8 cellular contexts compared by ENCODE assay signal in the genomic region with DNA sequence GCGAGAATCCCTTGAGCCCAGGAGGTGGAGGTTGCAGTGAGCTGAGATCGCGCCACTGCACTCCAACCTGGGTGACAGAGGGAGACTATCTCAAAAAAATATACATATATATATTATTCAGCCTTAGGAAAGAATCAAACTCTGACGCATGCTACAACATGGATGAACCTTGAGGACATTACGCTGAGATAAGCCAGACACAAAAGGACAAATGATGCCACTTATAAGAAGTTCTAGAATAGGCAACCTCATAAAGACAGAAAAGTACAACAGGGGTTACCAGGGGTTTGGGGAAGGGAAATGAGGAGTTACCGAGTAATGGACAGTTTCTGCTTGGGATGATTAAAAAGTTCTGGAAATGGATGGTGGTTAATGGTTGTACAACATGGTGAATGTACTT. TPM values are rescaled to one million over a fixed set of nuclear protein-coding genes. Genes with fewer than 3 reads are reported as not detected.
DNase-seq lines count a peak whose midpoint lies in the region; ATAC-seq, FAIRE-seq and TF ChIP-seq lines count a peak whose summit lies in the region.

No MANE protein-coding gene starts in this region.

- H2BK12ac ChIP-seq in H1 (ENCODE audit: low read depth, low read length), result no peak overlapping the region; the same call in 1 of the 2 replicates

- WGBS in H1 (ENCODE audit: extremely low coverage in 1 of 2, insufficient coverage in 1 of 2, insufficient read length in 1 of 2, insufficient replicate concordance in 2 of 2, low coverage in 1 of 2, low lambda C conversion rate in 2 of 2, missing lambda C conversion rate in 1 of 2), 2 experiments, result 81% methylated on average over 6 of the region's 6 CpGs; no CpG with 5 or more reads in 1 of the 2 experiments

- H3K27me3 ChIP-seq in NT2/D1 (ENCODE audit: insufficient read depth, insufficient read length) (no peaks in the 10 kb centered on the region), H1 (replicated peaks in 1 of 4; ENCODE audit: control insufficient read depth in 3 of 4, extremely low read depth in 1 of 4, insufficient read depth in 3 of 4, low read length in 3 of 4) (no peaks in the 10 kb centered on the region), neural progenitor cell (no peaks in the 10 kb centered on the region)

- peak overlapping the region; percentile 17 for H3K56ac ChIP-seq in H1 (replicated peaks; ENCODE audit: insufficient read length, low read depth, low read length)

- H3K79me2 ChIP-seq in H1 (ENCODE audit: control insufficient read depth in 1 of 2, insufficient read depth in 2 of 2, low read length in 2 of 2) (peaks cover 0 to 20% of the 10 kb centered on the region in 2 experiments; a peak in 2 of 4 replicates), neural progenitor cell (ENCODE audit: low read depth) (peaks cover 30% of the 10 kb centered on the region)

- no peak overlapping the region; the same call in 1 of the 2 replicates for H3K27ac ChIP-seq in H1 (ENCODE audit: low read depth, low read length)
- no peak overlapping the region for H3K27ac ChIP-seq in neural progenitor cell

- peaks cover 38 to 41% of the 10 kb centered on the region in 2 donors for H3K36me3 Mint-ChIP-seq in CD14-positive monocyte
- H3K36me3 Mint-ChIP-seq in neural progenitor cell, result peaks cover 20% of the 10 kb centered on the region

- no peak overlapping the region for H4K91ac ChIP-seq in H1 (replicated peaks; ENCODE audit: insufficient read length, low read length)

- H3K9me3 ChIP-seq in NT2/D1 (ENCODE audit: insufficient read depth, low read length) (no peaks in the 10 kb centered on the region), H1 (ENCODE audit: insufficient read depth in 2 of 2, low read depth in 1 of 2, low read length in 1 of 2) (no peaks in the 10 kb centered on the region), neural progenitor cell (ENCODE audit: low read depth) (no peaks in the 10 kb centered on the region)

- DNase-seq in CD14-positive monocyte (ENCODE audit: low spot score), result no peak
- no peak for DNase-seq in NT2/D1 (ENCODE audit: low read depth, low spot score)
- no peak for DNase-seq in H1 (ENCODE audit: low read depth in 1 of 2, low spot score in 2 of 2)
- no peak for DNase-seq in neural progenitor cell (ENCODE audit: low spot score)
- DNase-seq in stimulated activated CD4-positive, alpha-beta T cell treated with anti-CD3 and anti-CD28 coated beads, Interleukin-2, amount 100 ng/mL, for 24 hours, result no peak
- no peak for DNase-seq in activated CD8-positive, alpha-beta memory T cell treated with anti-CD3 and anti-CD28 coated beads, Interleukin-2, amount 50 U/mL, for 4 hours
- DNase-seq in NCI-H524 treated with DMSO at 0.1 percent for 48 hours (lab: John Stamatoyannopoulos, UW), result no peak

- peak overlapping the region; percentile 87 to 96 (median 94) for H3K27ac Mint-ChIP-seq in CD14-positive monocyte
- H3K27ac Mint-ChIP-seq in neural progenitor cell, result peak overlapping the region; percentile 10

- TF ChIP-seq CTCF in CD14-positive monocyte (IDR thresholded peaks at IDR 0.05) (no peak), H1 (IDR thresholded peaks at IDR 0.05; ENCODE audit: control extremely low read depth in 1 of 3, insufficient read depth in 1 of 3, low read depth in 1 of 3, low read length in 3 of 3) (no peak), neural progenitor cell (IDR thresholded peaks at IDR 0.05) (no peak)

- no peak for FAIRE-seq in H1 (lab: Jason Lieb, UNC)

- H3K27me3 Mint-ChIP-seq in CD14-positive monocyte (ENCODE audit: low read depth in 3 of 3), result peaks cover 0 to 1% (median 0%) of the 10 kb centered on the region in 3 donors
- peaks cover 6% of the 10 kb centered on the region for H3K27me3 Mint-ChIP-seq in neural progenitor cell (ENCODE audit: insufficient read depth, low read depth)

- H3K23ac ChIP-seq in H1 (ENCODE audit: insufficient read length), result no peak overlapping the region

- intact Hi-C loops in CD14-positive monocyte (cut with micrococcal nuclease), result loop anchor here (5.0 to 10.0 kb wide), 3 partner anchors 34 to 102 kb away; a partner anchor contains a TSS

- no peaks in the 10 kb centered on the region for H3K9me3 Mint-ChIP-seq in CD14-positive monocyte
- no peaks in the 10 kb centered on the region for H3K9me3 Mint-ChIP-seq in neural progenitor cell

- no peak overlapping the region for H4K5ac ChIP-seq in H1 (ENCODE audit: insufficient read length, low read depth, low read length)

- H3K36me3 ChIP-seq in NT2/D1 (ENCODE audit: insufficient read depth, insufficient read length, low read length), result peaks cover 44% of the 10 kb centered on the region
- H3K36me3 ChIP-seq in H1 (ENCODE audit: control insufficient read depth in 2 of 4, insufficient read depth in 4 of 4, low read length in 3 of 4), result peaks cover 24 to 40% (median 39%) of the 10 kb centered on the region in 4 experiments; a peak in 7 of 8 replicates
- H3K36me3 ChIP-seq in neural progenitor cell, result peaks cover 10% of the 10 kb centered on the region

- peak overlapping the region; percentile 88 to 94 for H3K4me3 Mint-ChIP-seq in CD14-positive monocyte
- H3K4me3 Mint-ChIP-seq in neural progenitor cell, result peak overlapping the region; percentile 88

- no peak overlapping the region for H2BK20ac ChIP-seq in H1 (ENCODE audit: low read length)

- no peak overlapping the region for H2BK15ac ChIP-seq in H1 (ENCODE audit: low read length)

- no peak overlapping the region for H3K4ac ChIP-seq in H1 (replicated peaks; ENCODE audit: insufficient read length, low read depth, low read length)

- H3K4me1 Mint-ChIP-seq in CD14-positive monocyte (peaks cover 19% of the 10 kb centered on the region), neural progenitor cell (peaks cover 19% of the 10 kb centered on the region)

- H3K4me3 ChIP-seq in NT2/D1 (ENCODE audit: insufficient read length, low read depth) (peak overlapping the region; percentile 96), H1 (ENCODE audit: extremely low read depth in 1 of 4, insufficient read depth in 2 of 4, low read depth in 3 of 4, low read length in 4 of 4) (peak overlapping the region; percentile 65 to 96 (median 89)), neural progenitor cell (peak overlapping the region; percentile 84)

- no peak overlapping the region for H3K18ac ChIP-seq in H1 (ENCODE audit: extremely low read depth, low read length)

- no peak overlapping the region for H4K8ac ChIP-seq in H1 (ENCODE audit: extremely low read depth, insufficient read depth, low read length)

- H2AFZ ChIP-seq in H1 (ENCODE audit: low read length) (no peak overlapping the region), neural progenitor cell (replicated peaks) (no peak overlapping the region)

- TF ChIP-seq RAD21 in H1 (IDR thresholded peaks at IDR 0.05 in 1 of 2, conservative IDR thresholded peaks at IDR 0.05 in 1 of 2; ENCODE audit: low read depth in 2 of 2, low read length in 2 of 2), result no peak

- no peaks in the 10 kb centered on the region for H3K79me1 ChIP-seq in H1 (ENCODE audit: low read depth, low read length)

- no peak overlapping the region for H2BK120ac ChIP-seq in H1 (replicated peaks; ENCODE audit: low read depth, low read length)

- H3K4me1 ChIP-seq in NT2/D1 (ENCODE audit: insufficient read depth, insufficient read length) (peaks cover 3% of the 10 kb centered on the region), H1 (replicated peaks in 1 of 4; ENCODE audit: control insufficient read depth in 3 of 4, insufficient read depth in 4 of 4, low read length in 3 of 4) (peaks cover 0 to 21% (median 12%) of the 10 kb centered on the region in 4 experiments; a peak in 5 of 7 replicates), neural progenitor cell (peaks cover 32% of the 10 kb centered on the region)

- ATAC-seq in HG03159 (IDR thresholded peaks at IDR 0.05; ENCODE audit: unreplicated experiment), result no peak

- peak overlapping the region; percentile 97 for H3K9ac ChIP-seq in NT2/D1 (ENCODE audit: insufficient read length, low read depth)
- peak overlapping the region; percentile 82 to 95 (median 92); a peak in 6 of 7 replicates for H3K9ac ChIP-seq in H1 (replicated peaks in 1 of 4; ENCODE audit: extremely low read depth in 1 of 4, low read depth in 3 of 4, low read length in 3 of 4)
- peak overlapping the region; percentile 86 for H3K9ac ChIP-seq in neural progenitor cell

- CTCF ChIA-PET in H1 (lab: Charles Lee; ENCODE audit: partially characterized antibody), result interaction anchor here (0.7 to 3.3 kb wide), 5 partner anchors 10 to 78 kb away, joined by 3 to 10 read pairs (median 4); no protein-coding TSS in a partner anchor

- H3K14ac ChIP-seq in H1 (ENCODE audit: insufficient read length), result no peak overlapping the region

- no peak overlapping the region for H2BK5ac ChIP-seq in H1 (ENCODE audit: low read depth, low read length)

- POLR2A ChIA-PET in H1 (lab: Charles Lee; ENCODE audit: partially characterized antibody), result interaction anchor here (0.6 to 3.3 kb wide), 11 partner anchors 10 to 1287 kb away, joined by 3 to 30 read pairs (median 4); a partner anchor contains a TSS

- H2AK5ac ChIP-seq in H1 (ENCODE audit: low read depth, low read length), result no peak overlapping the region

- H3K23me2 ChIP-seq in H1 (ENCODE audit: low read depth, low read length), result peaks cover 5% of the 10 kb centered on the region; the same call in 1 of the 2 replicates

- TF ChIP-seq EP300 in H1 (IDR thresholded peaks at IDR 0.05; ENCODE audit: borderline replicate concordance in 1 of 2, low read depth in 2 of 2, low read length in 2 of 2), result no peak

- peaks cover 26% of the 10 kb centered on the region for H3F3A ChIP-seq in neural progenitor cell (ENCODE audit: low read depth)

- H4K20me1 ChIP-seq in H1 (replicated peaks in 1 of 2; ENCODE audit: control insufficient read depth in 1 of 2, insufficient read depth in 2 of 2, low read length in 2 of 2), result peaks cover 0 to 5% of the 10 kb centered on the region in 2 experiments
- peaks cover 18% of the 10 kb centered on the region for H4K20me1 ChIP-seq in neural progenitor cell (ENCODE audit: low read depth)

- TF ChIP-seq POLR2A in H1 (IDR thresholded peaks at IDR 0.05; ENCODE audit: control extremely low read depth in 1 of 2, low read depth in 2 of 2, low read length in 2 of 2), result no peak

- H3K4me2 ChIP-seq in H1 (ENCODE audit: insufficient read depth in 1 of 2, low read depth in 2 of 2, low read length in 2 of 2) (peak overlapping the region; percentile 72 to 76), neural progenitor cell (peak overlapping the region; percentile 93)

RNA-seq across cellular contexts. Expression of a gene that starts 0.7 kb away (rescaled TPM):
- polyA plus RNA-seq in CD14-positive monocyte, result 100 to 1,000 TPM; 112 to 125 TPM
- total RNA-seq in H1 (2021; fragmentation: NEBNext Ultra II Directional; extraction: Animal tissue kit (Norgen Biotek cat#: 25700)), result 132 and 140 TPM in 2 replicates
- 61.9 and 90.4 TPM in 2 replicates for polyA plus RNA-seq in H1 (2011; rRNA removed)
- polyA plus RNA-seq in H1 (2011; cell fraction: cytosol; rRNA removed), result 132 TPM
- 58.1 TPM for polyA plus RNA-seq in H1 (2011; cell fraction: nucleus; rRNA removed)
- 128 to 145 TPM (median 131 TPM) in 4 replicates for polyA plus RNA-seq in H1 (2012, experiment 1 of 2)
- 36.4 TPM for polyA plus RNA-seq in H1 (2012, experiment 2 of 2)
- 99.7 TPM for polyA plus RNA-seq in H1 (2013, experiment 1 of 2)
- polyA plus RNA-seq in H1 (2013, experiment 2 of 2), result 105 TPM
- 61.4 and 69.7 TPM in 2 replicates for polyA minus RNA-seq in H1 (2011; rRNA and poly(A)+ RNA removed)
- polyA minus RNA-seq in H1 (2011; cell fraction: cytosol; rRNA and poly(A)+ RNA removed), result 44.0 TPM
- 60.3 TPM for polyA minus RNA-seq in H1 (2011; cell fraction: nucleus; rRNA and poly(A)+ RNA removed)
- 155 and 203 TPM in 2 replicates for total RNA-seq in neural progenitor cell (ENCODE audit: low replicate concordance)

RNA-seq across cellular contexts. Expression of a gene that starts 59.0 kb away (rescaled TPM):
- polyA plus RNA-seq in CD14-positive monocyte (10 to 100 TPM; 11.3 to 11.9 TPM), H1 (2011; rRNA removed) (11.0 and 17.4 TPM in 2 replicates)
- total RNA-seq in H1 (2021; fragmentation: NEBNext Ultra II Directional; extraction: Animal tissue kit (Norgen Biotek cat#: 25700)), result 21.4 and 22.2 TPM in 2 replicates
- polyA plus RNA-seq in H1 (2011; cell fraction: cytosol; rRNA removed), result 15.1 TPM
- 8.3 TPM for polyA plus RNA-seq in H1 (2011; cell fraction: nucleus; rRNA removed)
- polyA plus RNA-seq in H1 (2012, experiment 1 of 2), result 9.0 to 12.7 TPM (median 9.3 TPM) in 4 replicates
- polyA plus RNA-seq in H1 (2012, experiment 2 of 2), result 2.6 TPM
- 16.2 TPM for polyA plus RNA-seq in H1 (2013, experiment 1 of 2)
- 16.9 TPM for polyA plus RNA-seq in H1 (2013, experiment 2 of 2)
- 14.5 and 16.0 TPM in 2 replicates for polyA minus RNA-seq in H1 (2011; rRNA and poly(A)+ RNA removed)
- polyA minus RNA-seq in H1 (2011; cell fraction: cytosol; rRNA and poly(A)+ RNA removed), result 10.8 TPM
- polyA minus RNA-seq in H1 (2011; cell fraction: nucleus; rRNA and poly(A)+ RNA removed), result 24.4 TPM
- total RNA-seq in neural progenitor cell (ENCODE audit: low replicate concordance), result 29.3 and 39.6 TPM in 2 replicates
